ENCODE assay signal across 1 cellular context in genomic region chr10:13904053-13904452, GRCh38.
TF ChIP-seq lines count a peak whose summit lies in the region.

No MANE protein-coding gene starts in this region.

TF ChIP-seq in H1, 55 proteins besides CTCF, POLR2A, EP300 and RAD21 (continued from another document):
- TF ChIP-seq ATF3 (IDR thresholded peaks at IDR 0.05; ENCODE audit: insufficient read depth, low read depth, low read length) (no peak), CREB1 (IDR thresholded peaks at IDR 0.05) (no peak), MAX (IDR thresholded peaks at IDR 0.05) (no peak), KDM1A (IDR thresholded peaks at IDR 0.05; ENCODE audit: borderline replicate concordance, low read length) (no peak), BACH1 (IDR thresholded peaks at IDR 0.05; ENCODE audit: low read length) (no peak), TBP (IDR thresholded peaks at IDR 0.05; ENCODE audit: low read depth, low read length) (no peak), SP1 (IDR thresholded peaks at IDR 0.05; ENCODE audit: low read depth, low read length) (no peak), CBX5 (IDR thresholded peaks at IDR 0.05; ENCODE audit: low read depth, low read length) (no peak), NRF1 (IDR thresholded peaks at IDR 0.05; ENCODE audit: low read depth, low read length) (no peak), SP4 (IDR thresholded peaks at IDR 0.05; ENCODE audit: low read length) (no peak), SUZ12 (IDR thresholded peaks at IDR 0.05; ENCODE audit: low read length) (no peak), CBX8 (IDR thresholded peaks at IDR 0.05; ENCODE audit: borderline replicate concordance, low read depth, low read length) (no peak), CHD2 (IDR thresholded peaks at IDR 0.05; ENCODE audit: low read length) (no peak), USF2 (IDR thresholded peaks at IDR 0.05; ENCODE audit: low read length) (no peak), RFX5 (IDR thresholded peaks at IDR 0.05; ENCODE audit: borderline replicate concordance, low read depth, low read length) (no peak), SIN3A (conservative IDR thresholded peaks at IDR 0.05 in 1 of 2, IDR thresholded peaks at IDR 0.05 in 1 of 2; ENCODE audit: low read depth in 1 of 2, low read length in 2 of 2) (no peak)
